In the genomic region with DNA sequence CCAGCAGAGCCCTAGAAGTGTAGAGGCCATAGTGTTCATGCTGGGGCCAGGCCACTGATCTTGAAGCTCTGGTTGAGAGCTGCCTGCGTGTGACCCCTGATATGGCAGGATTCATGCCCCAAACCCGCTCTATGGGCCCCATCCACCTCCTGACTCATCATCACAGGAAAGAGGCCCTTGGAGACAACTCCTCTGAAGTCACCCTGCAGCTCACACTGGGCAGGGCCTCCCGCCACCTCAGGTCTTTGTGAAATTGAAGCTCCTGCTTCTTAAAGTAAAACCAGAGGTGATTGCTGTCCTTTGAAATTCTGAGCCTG, we compare ENCODE assay signal across 23 cellular contexts. TPM values are rescaled to one million over a fixed set of nuclear protein-coding genes. Genes with fewer than 3 reads are reported as not detected.
DNase-seq lines count a peak whose midpoint lies in the region; FAIRE-seq and TF ChIP-seq lines count a peak whose summit lies in the region.
"Had no signal": no experiment of that assay in that cellular context is flagged by ENCODE, and none has a peak within 500 bp of the region (broad histone marks: within the 10 kb centered on the region; RNA-seq: fewer than 3 reads in every experiment).

No MANE protein-coding gene starts in this region.

- TF ChIP-seq CTCF in bronchial epithelial cell (IDR thresholded peaks at IDR 0.05; ENCODE audit: insufficient read depth, low read length, severe bottlenecking) (no peak), osteoblast (IDR thresholded peaks at IDR 0.05; ENCODE audit: extremely low read depth, low read depth, low read length) (no peak)

- H3K79me2 ChIP-seq in osteoblast (ENCODE audit: insufficient read depth, low read length): no peaks in the 10 kb centered on the region

- H3K27me3 ChIP-seq in bronchial epithelial cell (ENCODE audit: control insufficient read depth, insufficient read depth, low read length) (no peaks in the 10 kb centered on the region), osteoblast (ENCODE audit: insufficient read depth, low read length) (no peaks in the 10 kb centered on the region)

- H3K27ac ChIP-seq in osteoblast (ENCODE audit: low read depth, low read length): peak overlapping the region; percentile 79
- H3K27ac ChIP-seq: RWPE1 had no signal

- peak overlapping the region; percentile 13 for H3K4me2 ChIP-seq in osteoblast (ENCODE audit: insufficient read depth, low read length)

- peak overlapping the region; percentile 47 for H2AFZ ChIP-seq in osteoblast (ENCODE audit: low read length)

- no peaks in the 10 kb centered on the region for H3K9me3 ChIP-seq in osteoblast (ENCODE audit: low read depth, low read length)

- no peak overlapping the region for H3K4me3 ChIP-seq in bronchial epithelial cell (ENCODE audit: low read depth, low read length)
- H3K4me3 ChIP-seq in osteoblast (ENCODE audit: insufficient read depth, low read length): no peak overlapping the region

- H3K4me1 ChIP-seq in osteoblast (ENCODE audit: insufficient read depth, low read length): peaks cover 15% of the 10 kb centered on the region

- H3K36me3 ChIP-seq in bronchial epithelial cell (ENCODE audit: control insufficient read depth, insufficient read depth, low read length) (no peaks in the 10 kb centered on the region), osteoblast (ENCODE audit: insufficient read depth, low read length) (no peaks in the 10 kb centered on the region)

- DNase-seq in SIG-M5 treated with dmso at 0.1 percent for 504 hours (lab: John Stamatoyannopoulos, UW; ENCODE audit: unreplicated experiment) (peak; percentile 45), SIG-M5 (lab: John Stamatoyannopoulos, UW) (no peak), Kasumi-1 (lab: John Stamatoyannopoulos, UW) (peak; percentile 37 to 55), bronchial epithelial cell (ENCODE audit: low read depth) (peak; percentile 29), osteoblast (ENCODE audit: insufficient read length, low spot score, missing footprints) (no peak), NCI-H2196 treated with DMSO at 0.1 percent for 48 hours (lab: John Stamatoyannopoulos, UW; ENCODE audit: unreplicated experiment) (no peak), SK-N-DZ (ENCODE audit: low spot score) (no peak)
- DNase-seq in stimulated activated CD4-positive, alpha-beta T cell treated with anti-CD3 and anti-CD28 coated beads, Interleukin-2, amount 100 ng/mL, for 24 hours: no peak
- DNase-seq: 8988T; C1 segment of cervical spinal cord; central memory CD4-positive, alpha-beta T cell; effector CD8-positive, alpha-beta T cell; hypothalamus; kidney glomerular epithelial cell; midbrain; stimulated activated CD4-positive, alpha-beta T cell treated with anti-CD3 and anti-CD28 coated beads, Interleukin-12 subunit alpha, Interleukin-12 subunit beta, amount 100 ng/mL, for 4 hours; stimulated activated naive B cell treated with anti-CD40 and anti-IgM and Interleukin-4, amounts not matched to agents 10 μg/mL and 1 μg/mL and 100 μg/mL, for 72 hours; T-helper 2 cell had no signal

- FAIRE-seq in bronchial epithelial cell (lab: Jason Lieb, UNC): no peak
- FAIRE-seq: GM18507 had no signal

- no peaks in the 10 kb centered on the region for H4K20me1 ChIP-seq in osteoblast (ENCODE audit: insufficient read depth, low read length)

RNA-seq across cellular contexts. Expression of a gene that starts 12.0 kb away (rescaled TPM):
- total RNA-seq in bronchial epithelial cell: 468 and 922 TPM in 2 replicates
- total RNA-seq in osteoblast: 312 and 425 TPM in 2 replicates
- polyA plus RNA-seq in SK-N-DZ (2014; cell fraction: cytosol; rRNA removed): 67.3 and 69.0 TPM in 2 replicates
- polyA plus RNA-seq in SK-N-DZ (2014; cell fraction: nucleus; rRNA removed): 29.0 and 31.2 TPM in 2 replicates

RNA-seq across cellular contexts. Expression of a gene that starts 41.9 kb away (rescaled TPM):
- total RNA-seq in bronchial epithelial cell (0.53 TPM in 1 of 2 replicates, not detected in the other), osteoblast (not detected in 2 replicates)
- not detected in 2 replicates for polyA plus RNA-seq in SK-N-DZ (2014; cell fraction: cytosol; rRNA removed)
- not detected in 2 replicates for polyA plus RNA-seq in SK-N-DZ (2014; cell fraction: nucleus; rRNA removed)
- total RNA-seq: activated T-helper 17 cell treated with anti-CD3 and anti-CD28 coated beads, Interleukin-2, amount 50 U/mL, for 72 hours; neural crest cell; ureter had no signal

Comparison
In these comparisons a context has a peak if more than half of its experiments do, and no peak if none do; other contexts are left out.
1. DNase-seq: peak in SIG-M5 treated with dmso at 0.1 percent for 504 hours (single experiment), Kasumi-1 (2 of 2) and bronchial epithelial cell (single experiment); none in SIG-M5 (single experiment), osteoblast (single experiment), stimulated activated CD4-positive, alpha-beta T cell treated with anti-CD3 and anti-CD28 coated beads, Interleukin-2, amount 100 ng/mL, for 24 hours (0 of 2), NCI-H2196 treated with DMSO at 0.1 percent for 48 hours (single experiment) and SK-N-DZ (single experiment).